8 cellular contexts compared by ENCODE assay signal in the genomic region with DNA sequence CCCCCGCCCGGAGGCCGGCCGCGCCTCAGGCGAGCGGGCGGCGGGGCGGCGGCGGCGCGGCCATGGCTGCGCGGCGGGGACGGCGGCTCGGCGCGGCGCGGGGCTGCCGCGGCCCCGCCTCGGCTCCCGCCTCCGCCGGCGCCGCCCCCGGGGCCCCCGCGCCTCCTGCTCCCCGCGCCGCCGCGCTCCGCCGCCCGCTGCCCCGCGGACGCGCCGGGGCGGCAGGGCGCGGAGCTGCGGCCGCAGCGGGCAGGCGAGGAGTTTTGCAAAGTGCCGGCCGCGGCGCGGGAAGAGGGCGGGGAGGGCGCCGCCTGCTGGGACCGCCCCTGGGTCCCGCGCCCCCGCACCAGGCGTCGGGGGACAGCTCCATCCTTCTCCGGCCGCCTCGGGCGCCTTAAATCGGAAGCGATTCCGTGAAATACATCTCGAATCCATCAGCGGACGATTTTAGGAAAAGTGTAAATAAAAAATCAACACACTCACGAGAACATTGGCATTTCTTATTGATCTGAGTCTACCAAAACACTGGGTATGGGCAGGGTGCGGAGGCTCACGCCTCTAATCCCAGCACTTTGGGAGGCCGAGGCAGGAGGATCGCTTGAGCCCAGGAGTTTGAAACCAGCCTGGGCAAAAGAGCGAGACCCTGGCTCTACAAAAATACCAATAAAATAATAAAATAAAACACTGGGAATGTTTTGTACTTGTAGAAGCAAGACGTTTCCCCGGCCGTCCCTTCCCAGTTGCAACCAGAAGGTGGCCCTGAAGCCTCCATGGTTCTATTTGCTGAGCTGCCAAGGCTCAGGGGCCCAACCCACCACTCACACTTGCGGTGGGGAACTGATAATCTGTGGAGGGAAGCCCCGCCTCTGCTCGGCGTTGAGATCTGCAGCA.
DNase-seq lines count a peak whose midpoint lies in the region; ATAC-seq and TF ChIP-seq lines count a peak whose summit lies in the region.

No MANE protein-coding gene starts in this region.

- 0 out of 2 replicates have a peak, but pooled peaks have one; percentile 9 for TF ChIP-seq CTCF in HFFc6 (IDR thresholded peaks at IDR 0.05)

- DNase-seq in HFFc6 = no peak
- DNase-seq in activated T-helper 1 cell treated with anti-CD3 and anti-CD28 coated beads, Interleukin-12 subunit alpha, Interleukin-12 subunit beta, Interleukin-2, Interleukin-4 antibody, amounts not matched to agents 30 ng/mL and 10 ng/mL and 1 ng/mL, durations not matched to agents 14 hours and 24 hours and 36 hours (ENCODE audit: low spot score) = no peak
- DNase-seq in iPS DF 6.9 (ENCODE audit: low read depth, low spot score) = no peak
- no peak for DNase-seq in NCI-H1105 treated with DMSO at 0.1 percent for 48 hours (lab: John Stamatoyannopoulos, UW)
- DNase-seq in HCEC 1CT = no peak
- no peak for DNase-seq in AG08396 (ENCODE audit: low spot score)

- H3K36me3 Mint-ChIP-seq in HFFc6 (ENCODE audit: low read depth) = peaks cover 19% of the 10 kb centered on the region
- peaks cover 8% of the 10 kb centered on the region for H3K36me3 Mint-ChIP-seq in activated T-helper 1 cell treated with anti-CD3 and anti-CD28 coated beads, Interleukin-12 subunit alpha, Interleukin-12 subunit beta, Interleukin-2, Interleukin-4 antibody, amounts not matched to agents 30 ng/mL and 10 ng/mL and 1 ng/mL, durations not matched to agents 14 hours and 24 hours and 36 hours (ENCODE audit: low read depth)
- H3K36me3 Mint-ChIP-seq in stimulated activated memory B cell treated with anti-CD40 and anti-IgM and Interleukin-4, amounts not matched to agents 10 μg/mL and 1 μg/mL and 100 μg/mL, for 72 hours = peaks cover 5% of the 10 kb centered on the region

- no CpG with 5 or more reads among the region's 93 CpGs for WGBS in iPS DF 6.9 (ENCODE audit: insufficient coverage, insufficient read length)

- peak; percentile 73 for ATAC-seq in stimulated activated memory B cell treated with anti-CD40 and anti-IgM and Interleukin-4, amounts not matched to agents 10 μg/mL and 1 μg/mL and 100 μg/mL, for 72 hours

- H3K27me3 Mint-ChIP-seq in HFFc6 (ENCODE audit: insufficient read depth) = peaks cover 29% of the 10 kb centered on the region
- peaks cover 51% of the 10 kb centered on the region for H3K27me3 Mint-ChIP-seq in activated T-helper 1 cell treated with anti-CD3 and anti-CD28 coated beads, Interleukin-12 subunit alpha, Interleukin-12 subunit beta, Interleukin-2, Interleukin-4 antibody, amounts not matched to agents 30 ng/mL and 10 ng/mL and 1 ng/mL, durations not matched to agents 14 hours and 24 hours and 36 hours (ENCODE audit: insufficient read depth)
- peaks cover 67% of the 10 kb centered on the region for H3K27me3 Mint-ChIP-seq in stimulated activated memory B cell treated with anti-CD40 and anti-IgM and Interleukin-4, amounts not matched to agents 10 μg/mL and 1 μg/mL and 100 μg/mL, for 72 hours

- peak overlapping the region; percentile 59 to 76 (median 66) for H3K4me3 ChIP-seq in BLaER1 treated with 17β-estradiol and CSF1 and Interleukin-3, amounts not matched to agents 10 nM and 100 nM
- H3K4me3 ChIP-seq in iPS DF 6.9 (ENCODE audit: low read length) = peak overlapping the region; percentile 39; the same call in 1 of the 2 replicates

- no peak overlapping the region for H3K27ac Mint-ChIP-seq in HFFc6
- no peak overlapping the region for H3K27ac Mint-ChIP-seq in activated T-helper 1 cell treated with anti-CD3 and anti-CD28 coated beads, Interleukin-12 subunit alpha, Interleukin-12 subunit beta, Interleukin-2, Interleukin-4 antibody, amounts not matched to agents 30 ng/mL and 10 ng/mL and 1 ng/mL, durations not matched to agents 14 hours and 24 hours and 36 hours
- H3K27ac Mint-ChIP-seq in stimulated activated memory B cell treated with anti-CD40 and anti-IgM and Interleukin-4, amounts not matched to agents 10 μg/mL and 1 μg/mL and 100 μg/mL, for 72 hours = no peak overlapping the region

- H3K27ac ChIP-seq in BLaER1 treated with 17β-estradiol and CSF1 and Interleukin-3, amounts not matched to agents 10 nM and 100 nM = no peak overlapping the region; a peak in 1 of 22 replicates
- H3K27ac ChIP-seq in iPS DF 6.9 (ENCODE audit: low read length) = no peak overlapping the region

- H3K4me3 Mint-ChIP-seq in HFFc6 = no peak overlapping the region
- H3K4me3 Mint-ChIP-seq in activated T-helper 1 cell treated with anti-CD3 and anti-CD28 coated beads, Interleukin-12 subunit alpha, Interleukin-12 subunit beta, Interleukin-2, Interleukin-4 antibody, amounts not matched to agents 30 ng/mL and 10 ng/mL and 1 ng/mL, durations not matched to agents 14 hours and 24 hours and 36 hours = peak overlapping the region; percentile 51
- H3K4me3 Mint-ChIP-seq in stimulated activated memory B cell treated with anti-CD40 and anti-IgM and Interleukin-4, amounts not matched to agents 10 μg/mL and 1 μg/mL and 100 μg/mL, for 72 hours = no peak overlapping the region

- H4K20me1 ChIP-seq in BLaER1 treated with 17β-estradiol and CSF1 and Interleukin-3, amounts not matched to agents 10 nM and 100 nM = peaks cover 0 to 33% (median 18%) of the 10 kb centered on the region in 11 experiments; a peak in 12 of 22 replicates

- peak overlapping the region; percentile 91 to 97 (median 94) for H3K4me2 ChIP-seq in BLaER1 treated with 17β-estradiol and CSF1 and Interleukin-3, amounts not matched to agents 10 nM and 100 nM

- H3K4me1 ChIP-seq in BLaER1 treated with 17β-estradiol and CSF1 and Interleukin-3, amounts not matched to agents 10 nM and 100 nM = peaks cover 19 to 53% (median 47%) of the 10 kb centered on the region in 10 experiments
- peaks cover 4% of the 10 kb centered on the region; the same call in 1 of the 2 replicates for H3K4me1 ChIP-seq in iPS DF 6.9 (ENCODE audit: control insufficient read depth, insufficient read depth, low read length)

- H3K4me1 Mint-ChIP-seq in HFFc6 (ENCODE audit: low read depth) = no peaks in the 10 kb centered on the region
- no peaks in the 10 kb centered on the region for H3K4me1 Mint-ChIP-seq in activated T-helper 1 cell treated with anti-CD3 and anti-CD28 coated beads, Interleukin-12 subunit alpha, Interleukin-12 subunit beta, Interleukin-2, Interleukin-4 antibody, amounts not matched to agents 30 ng/mL and 10 ng/mL and 1 ng/mL, durations not matched to agents 14 hours and 24 hours and 36 hours (ENCODE audit: low read depth)
- peaks cover 17% of the 10 kb centered on the region for H3K4me1 Mint-ChIP-seq in stimulated activated memory B cell treated with anti-CD40 and anti-IgM and Interleukin-4, amounts not matched to agents 10 μg/mL and 1 μg/mL and 100 μg/mL, for 72 hours

- H3K9me3 Mint-ChIP-seq in HFFc6 = peaks cover 43% of the 10 kb centered on the region
- peaks cover 28% of the 10 kb centered on the region for H3K9me3 Mint-ChIP-seq in activated T-helper 1 cell treated with anti-CD3 and anti-CD28 coated beads, Interleukin-12 subunit alpha, Interleukin-12 subunit beta, Interleukin-2, Interleukin-4 antibody, amounts not matched to agents 30 ng/mL and 10 ng/mL and 1 ng/mL, durations not matched to agents 14 hours and 24 hours and 36 hours
- H3K9me3 Mint-ChIP-seq in stimulated activated memory B cell treated with anti-CD40 and anti-IgM and Interleukin-4, amounts not matched to agents 10 μg/mL and 1 μg/mL and 100 μg/mL, for 72 hours = peaks cover 7% of the 10 kb centered on the region

- H3K27me3 ChIP-seq in BLaER1 treated with 17β-estradiol and CSF1 and Interleukin-3, amounts not matched to agents 10 nM and 100 nM = peaks cover 38 to 55% (median 50%) of the 10 kb centered on the region in 11 experiments
- peaks cover 7% of the 10 kb centered on the region; the same call in 1 of the 2 replicates for H3K27me3 ChIP-seq in iPS DF 6.9 (ENCODE audit: control insufficient read depth, insufficient read depth, low read length)

- H3K36me3 ChIP-seq in BLaER1 treated with 17β-estradiol and CSF1 and Interleukin-3, amounts not matched to agents 10 nM and 100 nM = peaks cover 0 to 14% (median 0%) of the 10 kb centered on the region in 11 experiments; a peak in 5 of 22 replicates
- no peaks in the 10 kb centered on the region for H3K36me3 ChIP-seq in iPS DF 6.9 (ENCODE audit: control insufficient read depth, insufficient read depth, low read length)

- peak overlapping the region; percentile 31 to 72 (median 64); a peak in 18 of 22 replicates for H3K9ac ChIP-seq in BLaER1 treated with 17β-estradiol and CSF1 and Interleukin-3, amounts not matched to agents 10 nM and 100 nM

- intact Hi-C loops in activated T-helper 1 cell treated with anti-CD3 and anti-CD28 coated beads, Interleukin-12 subunit alpha, Interleukin-12 subunit beta, Interleukin-2, Interleukin-4 antibody, amounts not matched to agents 30 ng/mL and 10 ng/mL and 1 ng/mL, durations not matched to agents 14 hours and 24 hours and 36 hours (cut with micrococcal nuclease) = no loop called here

- H3K9me3 ChIP-seq in BLaER1 treated with 17β-estradiol and CSF1 and Interleukin-3, amounts not matched to agents 10 nM and 100 nM (replicated peaks in 1 of 11) = peaks cover 29 to 45% (median 43%) of the 10 kb centered on the region in 11 experiments
- no peaks in the 10 kb centered on the region for H3K9me3 ChIP-seq in iPS DF 6.9 (ENCODE audit: control insufficient read depth, insufficient read depth, low read length)
